In genomic region chr10:71520042-71520441, GRCh38 we compare ENCODE assay signal across 16 cellular contexts.
"Had no signal": no experiment of that assay in that cellular context is flagged by ENCODE, and none has a peak within 500 bp of the region (broad histone marks: within the 10 kb centered on the region; RNA-seq: fewer than 3 reads in every experiment).

No MANE protein-coding gene starts in this region.

- H3K4me3 ChIP-seq: esophagus muscularis mucosa, left ventricle myocardium inferior, ovary, sigmoid colon, thoracic aorta had no signal

- H3K4me1 ChIP-seq: esophagus muscularis mucosa, left ventricle myocardium inferior, sigmoid colon had no signal

- H3K27ac Mint-ChIP-seq: activated naive CD8-positive, alpha-beta T cell; nephron progenitor cell had no signal

- H3K4me3 Mint-ChIP-seq: activated naive CD8-positive, alpha-beta T cell; nephron progenitor cell had no signal

- H3K36me3 ChIP-seq: esophagus muscularis mucosa, left ventricle myocardium inferior, ovary, sigmoid colon, thoracic aorta had no signal

- H3K27ac ChIP-seq: esophagus muscularis mucosa, left ventricle myocardium inferior, ovary, sigmoid colon, thoracic aorta had no signal

- H3K9me3 ChIP-seq: esophagus muscularis mucosa, left ventricle myocardium inferior, ovary, sigmoid colon, thoracic aorta had no signal

- H3K27me3 ChIP-seq: esophagus muscularis mucosa, ovary had no signal

- H3K9me3 Mint-ChIP-seq: nephron progenitor cell had no signal

- DNase-seq: activated CD4-positive, alpha-beta T cell treated with anti-CD3 and anti-CD28 coated beads, Interleukin-2, amount 50 U/mL, for 1 hour; activated CD4-positive, CD25-positive, alpha-beta regulatory T cell; activated CD8-positive, alpha-beta memory T cell treated with anti-CD3 and anti-CD28 coated beads for 24 hours; activated gamma-delta T cell treated with Interleukin-2 at 50 U/mL for 16 hours; amygdala; hippocampal formation; left ventricle myocardium inferior; mesendoderm; nephron progenitor cell; ovary; sigmoid colon; stimulated activated CD4-positive, alpha-beta T cell treated with anti-CD3 and anti-CD28 coated beads, Interleukin-12 subunit alpha, Interleukin-12 subunit beta, amount 100 ng/mL, for 4 hours; stimulated activated CD4-positive, alpha-beta T cell treated with anti-CD3 and anti-CD28 coated beads, Interleukin-2, amount 100 ng/mL, for 24 hours had no signal

- H3K36me3 Mint-ChIP-seq: activated naive CD8-positive, alpha-beta T cell had no signal
